In genomic region chr13:113979791-113980471, GRCh38 we compare ENCODE assay signal across 19 cellular contexts. TPM values are rescaled to one million over a fixed set of nuclear protein-coding genes. Genes with fewer than 3 reads are reported as not detected.
A peak's percentile ranks its signal among the peaks of the same experiment; 100 is the strongest.
DNase-seq lines count a peak whose midpoint lies in the region; ATAC-seq and TF ChIP-seq lines count a peak whose summit lies in the region.
"Had no signal": no experiment of that assay in that cellular context is flagged by ENCODE, and none has a peak within 500 bp of the region (broad histone marks: within the 10 kb centered on the region; RNA-seq: fewer than 3 reads in every experiment).

No MANE protein-coding gene starts in this region.

- no peaks in the 10 kb centered on the region for H3K9me3 ChIP-seq in mucosa of descending colon
- no peaks in the 10 kb centered on the region for H3K9me3 ChIP-seq in thyroid gland
- H3K9me3 ChIP-seq in prostate gland = no peaks in the 10 kb centered on the region
- H3K9me3 ChIP-seq: A549; BLaER1 treated with 17β-estradiol and CSF1 and Interleukin-3, amounts not matched to agents 10 nM and 100 nM; ovary; transverse colon had no signal

- CTCF ChIA-PET in activated naive CD4-positive, alpha-beta T cell treated with anti-CD3 and anti-CD28 coated beads, Interleukin-2, amount 10 ng/mL, durations not matched to agents 7 days and 5 days (lab: Charles Lee) = no interaction called here
- CTCF ChIA-PET in activated B cell treated with CpG ODN at 0.5 μM for 24 hours (lab: Charles Lee) = no interaction called here

- DNase-seq in activated naive CD4-positive, alpha-beta T cell treated with anti-CD3 and anti-CD28 coated beads, Interleukin-2, amount 10 ng/mL, durations not matched to agents 7 days and 5 days = peak; percentile 12
- DNase-seq in activated naive CD4-positive, alpha-beta T cell treated with Interleukin-2 at 50 U/mL for 16 hours = no peak
- DNase-seq in activated B cell treated with CpG ODN at 0.5 μM for 24 hours (no peak), mucosa of descending colon (peak in 2 of 3 donors; percentile 19 to 35), thyroid gland (peak in 1 of 2 donors; percentile 1), prostate gland (ENCODE audit: low spot score) (no peak), Kasumi-1 (lab: John Stamatoyannopoulos, UW) (no peak), H7 (no peak)
- DNase-seq: activated gamma-delta T cell, DMS53, foreskin melanocyte, NCI-H1930, SIG-M5, transverse colon had no signal

- ATAC-seq in activated B cell treated with CpG ODN at 0.5 μM for 24 hours (ENCODE audit: low read depth) (no peak), mucosa of descending colon (no peak)

- no peaks in the 10 kb centered on the region for H3K36me3 ChIP-seq in mucosa of descending colon (ENCODE audit: low read depth)
- peaks cover 3 to 25% of the 10 kb centered on the region in 2 donors for H3K36me3 ChIP-seq in thyroid gland
- H3K36me3 ChIP-seq in prostate gland = no peaks in the 10 kb centered on the region
- peaks cover 2% of the 10 kb centered on the region for H3K36me3 ChIP-seq in H7 (replicated peaks; ENCODE audit: control insufficient read depth, insufficient read depth, low read length)
- H3K36me3 ChIP-seq: ovary, transverse colon had no signal

- no peak overlapping the region for H3K4me3 Mint-ChIP-seq in activated naive CD4-positive, alpha-beta T cell treated with anti-CD3 and anti-CD28 coated beads, Interleukin-2, amount 10 ng/mL, durations not matched to agents 7 days and 5 days
- no peak overlapping the region for H3K4me3 Mint-ChIP-seq in activated B cell treated with CpG ODN at 0.5 μM for 24 hours

- H3K27me3 ChIP-seq in thyroid gland (no peaks in the 10 kb centered on the region), prostate gland (replicated peaks; ENCODE audit: insufficient read depth) (no peaks in the 10 kb centered on the region), H7 (ENCODE audit: control insufficient read depth, insufficient read depth, low read length) (no peaks in the 10 kb centered on the region)
- H3K27me3 ChIP-seq: BLaER1 treated with 17β-estradiol and CSF1 and Interleukin-3, amounts not matched to agents 10 nM and 100 nM; ovary; transverse colon had no signal

- H3K4me1 Mint-ChIP-seq in activated naive CD4-positive, alpha-beta T cell treated with anti-CD3 and anti-CD28 coated beads, Interleukin-2, amount 10 ng/mL, durations not matched to agents 7 days and 5 days = no peaks in the 10 kb centered on the region
- no peaks in the 10 kb centered on the region for H3K4me1 Mint-ChIP-seq in activated B cell treated with CpG ODN at 0.5 μM for 24 hours

- no peak overlapping the region for H3K4me3 ChIP-seq in mucosa of descending colon
- H3K4me3 ChIP-seq in thyroid gland (replicated peaks in 1 of 3) = no peak overlapping the region
- H3K4me3 ChIP-seq in prostate gland = no peak overlapping the region
- H3K4me3 ChIP-seq in H7 (ENCODE audit: insufficient read depth, low read depth, low read length) = no peak overlapping the region
- H3K4me3 ChIP-seq: A549; BLaER1 treated with 17β-estradiol and CSF1 and Interleukin-3, amounts not matched to agents 10 nM and 100 nM; ovary; smooth muscle cell; transverse colon had no signal

- TF ChIP-seq POLR2A in thyroid gland (IDR thresholded peaks at IDR 0.05) = no peak
- no peak for TF ChIP-seq POLR2A in prostate gland (IDR thresholded peaks at IDR 0.05)

- intact Hi-C loops in activated B cell treated with CpG ODN at 0.5 μM for 24 hours (cut with micrococcal nuclease) (no loop called here), mucosa of descending colon (cut with DNase I, micrococcal nuclease) (no loop called here), thyroid gland (cut with DNase I) (no loop called here), prostate gland (cut with DNase I) (loop anchor here (10.0 kb wide), 1 partner anchor 155 kb away; the partner anchor contains the start of gene RASA3)

- H3K4me1 ChIP-seq in mucosa of descending colon (ENCODE audit: low read depth) (peaks cover 3% of the 10 kb centered on the region), thyroid gland (peaks cover 20 to 34% of the 10 kb centered on the region in 2 donors), prostate gland (replicated peaks) (no peaks in the 10 kb centered on the region)

- 96 to 97% methylated on average over 20 of the region's 20 CpGs for WGBS in thyroid gland, 2 donors
- WGBS in prostate gland = 94% methylated on average over 20 of the region's 20 CpGs

- H3K9me3 Mint-ChIP-seq in activated naive CD4-positive, alpha-beta T cell treated with anti-CD3 and anti-CD28 coated beads, Interleukin-2, amount 10 ng/mL, durations not matched to agents 7 days and 5 days = no peaks in the 10 kb centered on the region
- H3K9me3 Mint-ChIP-seq in activated B cell treated with CpG ODN at 0.5 μM for 24 hours = no peaks in the 10 kb centered on the region

- H3K27ac ChIP-seq in thyroid gland = peak overlapping the region in 2 of 3 donors; percentile 84 to 93
- H3K27ac ChIP-seq in prostate gland = no peak overlapping the region
- H3K27ac ChIP-seq: BLaER1 treated with 17β-estradiol and CSF1 and Interleukin-3, amounts not matched to agents 10 nM and 100 nM; ovary had no signal

- POLR2A ChIA-PET in activated B cell treated with CpG ODN at 0.5 μM for 24 hours (lab: Charles Lee) = no interaction called here

- TF ChIP-seq CTCF in activated B cell treated with CpG ODN at 0.5 μM for 24 hours (IDR thresholded peaks at IDR 0.05) (no peak), mucosa of descending colon (IDR thresholded peaks at IDR 0.05) (no peak), thyroid gland (IDR thresholded peaks at IDR 0.05) (no peak), prostate gland (IDR thresholded peaks at IDR 0.05) (no peak)

- no peaks in the 10 kb centered on the region for H3K27me3 Mint-ChIP-seq in activated naive CD4-positive, alpha-beta T cell treated with anti-CD3 and anti-CD28 coated beads, Interleukin-2, amount 10 ng/mL, durations not matched to agents 7 days and 5 days
- H3K27me3 Mint-ChIP-seq in activated B cell treated with CpG ODN at 0.5 μM for 24 hours = no peaks in the 10 kb centered on the region

- peak overlapping the region; percentile 64 for H3K27ac Mint-ChIP-seq in activated naive CD4-positive, alpha-beta T cell treated with anti-CD3 and anti-CD28 coated beads, Interleukin-2, amount 10 ng/mL, durations not matched to agents 7 days and 5 days
- H3K27ac Mint-ChIP-seq in activated B cell treated with CpG ODN at 0.5 μM for 24 hours = peak overlapping the region; percentile 24

- H3K36me3 Mint-ChIP-seq in activated naive CD4-positive, alpha-beta T cell treated with anti-CD3 and anti-CD28 coated beads, Interleukin-2, amount 10 ng/mL, durations not matched to agents 7 days and 5 days = peaks cover 71% of the 10 kb centered on the region
- peaks cover 71% of the 10 kb centered on the region for H3K36me3 Mint-ChIP-seq in activated B cell treated with CpG ODN at 0.5 μM for 24 hours (ENCODE audit: low read depth)

RNA-seq across cellular contexts. Expression of gene C13orf46, which starts 6.1 kb away (rescaled TPM):
- total RNA-seq in activated B cell treated with CpG ODN at 0.5 μM for 24 hours = 0.46 and 0.69 TPM in 2 replicates
- total RNA-seq in mucosa of descending colon = 1 to 10 TPM; 1.3 to 1.8 (median 1.6) TPM
- total RNA-seq in thyroid gland = 1 to 10 TPM in 3 of 4 donors, under 1 TPM in 1; 0.67 to 9.4 (median 4.3) TPM
- total RNA-seq in prostate gland = 1 to 10 TPM; 8.0 to 9.9 TPM
- not detected in 2 replicates for total RNA-seq in H7 (2014; rRNA removed; shearing (Covaris generic))
- total RNA-seq: NCI-H460 had no signal

Comparison
In these comparisons a context has a peak if more than half of its experiments do, and no peak if none do; other contexts are left out.
1. DNase-seq: peak in activated naive CD4-positive, alpha-beta T cell treated with anti-CD3 and anti-CD28 coated beads, Interleukin-2, amount 10 ng/mL, durations not matched to agents 7 days and 5 days (single experiment) and mucosa of descending colon (2 of 3); none in activated naive CD4-positive, alpha-beta T cell treated with Interleukin-2 at 50 U/mL for 16 hours (single experiment), activated B cell treated with CpG ODN at 0.5 μM for 24 hours (single experiment), prostate gland (single experiment), Kasumi-1 (0 of 2) and H7 (single experiment).
2. H3K27ac ChIP-seq: peak in thyroid gland (2 of 3); none in prostate gland (0 of 2).